Comparison of ENCODE assay signal across 14 cellular contexts in genomic region chr4:159174645-159175147, GRCh38.
A peak's percentile ranks its signal among the peaks of the same experiment; 100 is the strongest.
DNase-seq lines count a peak whose midpoint lies in the region; TF ChIP-seq lines count a peak whose summit lies in the region.
"Had no signal": no experiment of that assay in that cellular context is flagged by ENCODE, and none has a peak within 500 bp of the region (broad histone marks: within the 10 kb centered on the region; RNA-seq: fewer than 3 reads in every experiment).

No MANE protein-coding gene starts in this region.

- H3K27me3 ChIP-seq in Caco-2 (replicated peaks; ENCODE audit: control insufficient read depth, insufficient read depth, low read length): no peaks in the 10 kb centered on the region
- no peaks in the 10 kb centered on the region for H3K27me3 ChIP-seq in HUES64 (ENCODE audit: insufficient read depth, low read length)
- H3K27me3 ChIP-seq in brain microvascular endothelial cell (replicated peaks): no peaks in the 10 kb centered on the region
- H3K27me3 ChIP-seq in neural cell (ENCODE audit: insufficient read depth, low read depth, low read length): no peaks in the 10 kb centered on the region
- H3K27me3 ChIP-seq in uterus: no peaks in the 10 kb centered on the region
- H3K27me3 ChIP-seq: vagina had no signal

- CTCF ChIA-PET in Caco-2 (lab: Charles Lee): no interaction called here

- H3K4me1 ChIP-seq in Caco-2 (peaks cover 64% of the 10 kb centered on the region), HUES64 (ENCODE audit: insufficient read depth, low read length) (peaks cover 53% of the 10 kb centered on the region), uterus (no peaks in the 10 kb centered on the region)

- WGBS in HUES64: 82% methylated on average over 4 of the region's 4 CpGs

- H3F3A ChIP-seq in neural cell (ENCODE audit: insufficient read depth, low read length, poor library complexity, severe bottlenecking): no peaks in the 10 kb centered on the region

- H3K9me2 ChIP-seq in neural cell (ENCODE audit: insufficient read depth, low read length): no peaks in the 10 kb centered on the region

- peak overlapping the region; percentile 71 for H3K27ac ChIP-seq in HUES64 (ENCODE audit: low read depth, low read length)
- H3K27ac ChIP-seq in brain microvascular endothelial cell: peak overlapping the region; percentile 74
- H3K27ac ChIP-seq in neural cell (ENCODE audit: low read length): peak overlapping the region; percentile 19
- peak overlapping the region in 1 of 2 donors; percentile 77 for H3K27ac ChIP-seq in uterus
- H3K27ac ChIP-seq: neutrophil had no signal

- intact Hi-C loops in Caco-2 (cut with micrococcal nuclease; ENCODE audit: unreplicated experiment): loop anchor here (1.0 to 5.0 kb wide), 9 partner anchors 29 to 502 kb away; partner anchors contain the start of genes C4orf46, ETFDH and PPID
- intact Hi-C loops in uterus (cut with DNase I; ENCODE audit: low total_unique reads): loop anchor here (5.0 kb wide), 1 partner anchor 322 kb away; no protein-coding TSS in a partner anchor

- TF ChIP-seq POLR2A in uterus (IDR thresholded peaks at IDR 0.05): no peak

- POLR2A ChIA-PET in Caco-2 (lab: Charles Lee): no interaction called here

- no peak for TF ChIP-seq RAD21 in neural cell (conservative IDR thresholded peaks at IDR 0.05)

- H3K4me2 ChIP-seq in neural cell (ENCODE audit: low read length): no peak overlapping the region

- no peak overlapping the region for H2AFZ ChIP-seq in neural cell (ENCODE audit: low read depth, low read length)

- H3K36me3 ChIP-seq in Caco-2 (ENCODE audit: control insufficient read depth, insufficient read depth, low read length) (no peaks in the 10 kb centered on the region), HUES64 (ENCODE audit: insufficient read depth, low read length) (no peaks in the 10 kb centered on the region), brain microvascular endothelial cell (replicated peaks) (no peaks in the 10 kb centered on the region), neural cell (ENCODE audit: insufficient read depth, low read length) (no peaks in the 10 kb centered on the region), uterus (no peaks in the 10 kb centered on the region)
- H3K36me3 ChIP-seq: neutrophil, vagina had no signal

- in situ Hi-C loops in brain microvascular endothelial cell (cut with HindIII; ENCODE audit: low pct_ligation_motif_present, low sequenced_read_pairs): loop anchor here (25.0 kb wide), 1 partner anchor 312 kb away; no protein-coding TSS in a partner anchor

- peaks cover 11% of the 10 kb centered on the region for H4K20me1 ChIP-seq in neural cell (ENCODE audit: insufficient read depth)

- H3K9me3 ChIP-seq in Caco-2 (no peaks in the 10 kb centered on the region), HUES64 (ENCODE audit: insufficient read depth, low read depth, low read length) (no peaks in the 10 kb centered on the region), neural cell (ENCODE audit: low read length) (no peaks in the 10 kb centered on the region), uterus (no peaks in the 10 kb centered on the region)
- H3K9me3 ChIP-seq: neutrophil, vagina had no signal

- H3K79me2 ChIP-seq in neural cell (replicated peaks; ENCODE audit: insufficient read depth, low read length): peaks cover 100% of the 10 kb centered on the region

- H3K4me1 Mint-ChIP-seq in Caco-2 (ENCODE audit: low read depth, unreplicated experiment): peaks cover 66% of the 10 kb centered on the region
- H3K4me1 Mint-ChIP-seq in immature natural killer cell: peaks cover 14 to 23% of the 10 kb centered on the region in 2 donors

- no peaks in the 10 kb centered on the region for H3K36me3 Mint-ChIP-seq in Caco-2 (ENCODE audit: insufficient read depth, unreplicated experiment)
- no peaks in the 10 kb centered on the region for H3K36me3 Mint-ChIP-seq in immature natural killer cell

- H3K27me3 Mint-ChIP-seq in Caco-2 (ENCODE audit: insufficient read depth, unreplicated experiment) (no peaks in the 10 kb centered on the region), immature natural killer cell (ENCODE audit: low read depth in 3 of 3) (peaks cover 0 to 11% (median 3%) of the 10 kb centered on the region in 3 donors)

- TF ChIP-seq EP300 in neural cell (conservative IDR thresholded peaks at IDR 0.05; ENCODE audit: poor library complexity, severe bottlenecking): no peak

- no TSS peak for BruUV-seq in Caco-2 (replicated peaks; lab: Mats Ljungman, UMichigan)

- peak overlapping the region; percentile 63 for H3K4me3 Mint-ChIP-seq in Caco-2 (ENCODE audit: unreplicated experiment)
- H3K4me3 Mint-ChIP-seq in immature natural killer cell: no peak overlapping the region
- H3K4me3 Mint-ChIP-seq: B cell had no signal

- no peak overlapping the region for H3K4me3 ChIP-seq in Caco-2 (ENCODE audit: low read depth, low read length)
- H3K4me3 ChIP-seq in HUES64 (ENCODE audit: low read length): no peak overlapping the region
- no peak overlapping the region for H3K4me3 ChIP-seq in brain microvascular endothelial cell (ENCODE audit: low read depth, low read length)
- H3K4me3 ChIP-seq in neural cell (ENCODE audit: low read length): peak overlapping the region; percentile 53
- no peak overlapping the region for H3K4me3 ChIP-seq in uterus
- H3K4me3 ChIP-seq: lung, vagina had no signal

- H3K9me3 Mint-ChIP-seq in Caco-2 (ENCODE audit: unreplicated experiment) (no peaks in the 10 kb centered on the region), immature natural killer cell (no peaks in the 10 kb centered on the region)

- H3K27ac Mint-ChIP-seq in Caco-2 (ENCODE audit: unreplicated experiment) (peak overlapping the region; percentile 71), immature natural killer cell (no peak overlapping the region)
- H3K27ac Mint-ChIP-seq: B cell had no signal

- H3K9ac ChIP-seq in HUES64 (ENCODE audit: low read depth, low read length) (no peak overlapping the region), neural cell (ENCODE audit: low read length) (no peak overlapping the region)

- DNase-seq in Caco-2 (peak in 1 of 2 experiments; percentile 9), brain microvascular endothelial cell (no peak), immature natural killer cell (no peak), uterus (no peak), COR-L47 (lab: John Stamatoyannopoulos, UW) (no peak)
- no peak for DNase-seq in stimulated activated CD4-positive, alpha-beta T cell treated with anti-CD3 and anti-CD28 coated beads, Interleukin-2, amount 100 ng/mL, for 48 hours
- DNase-seq: activated gamma-delta T cell, GOT3 had no signal

- no peak for TF ChIP-seq CTCF in Caco-2 (IDR thresholded peaks at IDR 0.05; ENCODE audit: insufficient read depth in 1 of 2, low read depth in 1 of 2, low read length in 1 of 2, severe bottlenecking in 1 of 2, unreplicated experiment in 1 of 2)
- no peak for TF ChIP-seq CTCF in brain microvascular endothelial cell (IDR thresholded peaks at IDR 0.05; ENCODE audit: low read depth, low read length, missing control alignments)
- TF ChIP-seq CTCF in neural cell (IDR thresholded peaks at IDR 0.05; ENCODE audit: poor library complexity, severe bottlenecking): no peak
- TF ChIP-seq CTCF in uterus (IDR thresholded peaks at IDR 0.05): no peak

TF ChIP-seq in neural cell, 6 proteins besides CTCF, POLR2A, EP300 and RAD21:
- TF ChIP-seq EZH2 (IDR thresholded peaks at IDR 0.05; ENCODE audit: borderline replicate concordance, insufficient read depth, low read length, poor library complexity, severe bottlenecking): no peak
- TF ChIP-seq MXI1 (conservative IDR thresholded peaks at IDR 0.05; ENCODE audit: poor library complexity, severe bottlenecking): no peak
- no peak for TF ChIP-seq POLR2AphosphoS5 (IDR thresholded peaks at IDR 0.05)
- TF ChIP-seq SMC3 (conservative IDR thresholded peaks at IDR 0.05; ENCODE audit: poor library complexity): no peak
- no peak for TF ChIP-seq REST (IDR thresholded peaks at IDR 0.05; ENCODE audit: borderline replicate concordance)
- no peak for TF ChIP-seq TAF1 (IDR thresholded peaks at IDR 0.05; ENCODE audit: low read depth)
TF ChIP-seq in neural cell: peak in this region for 0.
